16 cellular contexts compared by ENCODE assay signal in genomic region chr11:75277211-75277805, GRCh38. TPM values are rescaled to one million over a fixed set of nuclear protein-coding genes. Genes with fewer than 3 reads are reported as not detected.
A peak's percentile ranks its signal among the peaks of the same experiment; 100 is the strongest.
DNase-seq lines count a peak whose midpoint lies in the region; ATAC-seq and TF ChIP-seq lines count a peak whose summit lies in the region.
"Had no signal": no experiment of that assay in that cellular context is flagged by ENCODE, and none has a peak within 500 bp of the region (broad histone marks: within the 10 kb centered on the region; RNA-seq: fewer than 3 reads in every experiment).

No MANE protein-coding gene starts in this region.

- CTCF ChIA-PET in activated CD4-positive, alpha-beta T cell treated with anti-CD3 and anti-CD28 coated beads for 36 hours (lab: Charles Lee) = interaction anchor here (0.7 to 12.1 kb wide), 7 partner anchors 12 to 459 kb away, joined by 3 to 279 read pairs (median 3); no protein-coding TSS in a partner anchor

- POLR2A ChIA-PET in activated CD4-positive, alpha-beta T cell treated with anti-CD3 and anti-CD28 coated beads for 36 hours (lab: Charles Lee) = no interaction called here

- no peak for ATAC-seq in activated CD4-positive, alpha-beta T cell treated with anti-CD3 and anti-CD28 coated beads for 36 hours
- ATAC-seq in DND-41 (ENCODE audit: insufficient read depth, low read depth) (no peak), sciatic nerve (no peak), HG02885 (IDR thresholded peaks at IDR 0.05; ENCODE audit: poor library complexity, unreplicated experiment) (no peak)
- ATAC-seq: gastrocnemius medialis had no signal

- no peak overlapping the region for H3K4me3 ChIP-seq in DND-41 (ENCODE audit: low read depth in 1 of 2, low read length in 2 of 2)
- H3K4me3 ChIP-seq: gastrocnemius medialis, HAP-1 had no signal

- H3K9me3 ChIP-seq in DND-41 (ENCODE audit: insufficient read depth, low read length, severe bottlenecking) = no peaks in the 10 kb centered on the region
- H3K9me3 ChIP-seq: gastrocnemius medialis, HAP-1 had no signal

- H3K4me1 ChIP-seq in DND-41 (ENCODE audit: insufficient read depth, low read length) = peaks cover 29% of the 10 kb centered on the region
- H3K4me1 ChIP-seq: gastrocnemius medialis, HAP-1 had no signal

- no peaks in the 10 kb centered on the region for H3K27me3 Mint-ChIP-seq in activated CD4-positive, alpha-beta T cell treated with anti-CD3 and anti-CD28 coated beads for 36 hours

- H3K79me2 ChIP-seq in DND-41 (ENCODE audit: insufficient read depth, low read length) = no peaks in the 10 kb centered on the region
- H3K79me2 ChIP-seq: parathyroid adenoma had no signal

- H3K9me3 Mint-ChIP-seq in activated CD4-positive, alpha-beta T cell treated with anti-CD3 and anti-CD28 coated beads for 36 hours (ENCODE audit: low read depth) = no peaks in the 10 kb centered on the region

- H3K27me3 ChIP-seq in DND-41 (ENCODE audit: insufficient read depth, low read length, poor library complexity) = no peaks in the 10 kb centered on the region
- H3K27me3 ChIP-seq: gastrocnemius medialis had no signal

- no peak overlapping the region for H2AFZ ChIP-seq in DND-41 (ENCODE audit: low read depth, low read length)
- H2AFZ ChIP-seq: parathyroid adenoma had no signal

- H3K4me2 ChIP-seq in DND-41 (ENCODE audit: insufficient read depth, low read length) = no peak overlapping the region

- H3K9ac ChIP-seq in DND-41 (ENCODE audit: low read depth, low read length) = no peak overlapping the region
- H3K9ac ChIP-seq: parathyroid adenoma had no signal

- peaks cover 40% of the 10 kb centered on the region for H3K36me3 ChIP-seq in DND-41 (ENCODE audit: insufficient read depth, low read length)
- H3K36me3 ChIP-seq: HAP-1 had no signal

- DNase-seq in activated CD4-positive, alpha-beta T cell treated with anti-CD3 and anti-CD28 coated beads for 36 hours = no peak
- DNase-seq in activated CD4-positive, alpha-beta T cell treated with anti-CD3 and anti-CD28 coated beads for 1 hour = no peak
- DNase-seq in DND-41 (no peak), ecto neural progenitor cell (ENCODE audit: low spot score) (peak; percentile 32), sciatic nerve (ENCODE audit: low spot score) (peak; percentile 26), NCI-H128 (lab: John Stamatoyannopoulos, UW; ENCODE audit: unreplicated experiment) (no peak), Kasumi-1 (lab: John Stamatoyannopoulos, UW) (no peak)
- DNase-seq: cerebellar nuclear complex, GDM1, midbrain, T1000 had no signal

- H3K4me1 Mint-ChIP-seq in activated CD4-positive, alpha-beta T cell treated with anti-CD3 and anti-CD28 coated beads for 36 hours = peaks cover 44% of the 10 kb centered on the region

- peak overlapping the region; percentile 11 for H3K27ac Mint-ChIP-seq in activated CD4-positive, alpha-beta T cell treated with anti-CD3 and anti-CD28 coated beads for 36 hours

- no peak overlapping the region for H3K4me3 Mint-ChIP-seq in activated CD4-positive, alpha-beta T cell treated with anti-CD3 and anti-CD28 coated beads for 36 hours

- TF ChIP-seq CTCF in DND-41 (IDR thresholded peaks at IDR 0.05; ENCODE audit: borderline replicate concordance, extremely low read depth, low read length, poor library complexity, severe bottlenecking) = no peak

- intact Hi-C loops in activated CD4-positive, alpha-beta T cell treated with anti-CD3 and anti-CD28 coated beads for 36 hours (cut with DNase I, micrococcal nuclease) = loop anchor here in 1 of 2 experiments (10.0 kb wide), 1 partner anchor 247 kb away; the partner anchor contains the start of gene GDPD5
- intact Hi-C loops in sciatic nerve (cut with DNase I) = no loop called here

- no peaks in the 10 kb centered on the region for H4K20me1 ChIP-seq in DND-41 (ENCODE audit: insufficient read depth, low read length)

- H3K36me3 Mint-ChIP-seq in activated CD4-positive, alpha-beta T cell treated with anti-CD3 and anti-CD28 coated beads for 36 hours (ENCODE audit: low read depth) = peaks cover 15% of the 10 kb centered on the region

- H3K27ac ChIP-seq in DND-41 (ENCODE audit: low read length) = peak overlapping the region; percentile 73
- H3K27ac ChIP-seq: gastrocnemius medialis, parathyroid adenoma had no signal

RNA-seq across cellular contexts. Expression of gene TPBGL, which starts 36.7 kb away (rescaled TPM):
- total RNA-seq in activated CD4-positive, alpha-beta T cell treated with anti-CD3 and anti-CD28 coated beads for 36 hours = under 1 TPM; 0.18 to 0.21 TPM
- 0.31 TPM for total RNA-seq in sciatic nerve
- total RNA-seq: gastrocnemius medialis, MCF 10A had no signal

Comparison
In these comparisons a context has a peak if more than half of its experiments do, and no peak if none do; other contexts are left out.
1. DNase-seq: peak in ecto neural progenitor cell (single experiment) and sciatic nerve (single experiment); none in activated CD4-positive, alpha-beta T cell treated with anti-CD3 and anti-CD28 coated beads for 36 hours (single experiment), activated CD4-positive, alpha-beta T cell treated with anti-CD3 and anti-CD28 coated beads for 1 hour (single experiment), DND-41 (single experiment), NCI-H128 (single experiment) and Kasumi-1 (0 of 2).